ENCODE assay signal across 24 cellular contexts in the genomic region with DNA sequence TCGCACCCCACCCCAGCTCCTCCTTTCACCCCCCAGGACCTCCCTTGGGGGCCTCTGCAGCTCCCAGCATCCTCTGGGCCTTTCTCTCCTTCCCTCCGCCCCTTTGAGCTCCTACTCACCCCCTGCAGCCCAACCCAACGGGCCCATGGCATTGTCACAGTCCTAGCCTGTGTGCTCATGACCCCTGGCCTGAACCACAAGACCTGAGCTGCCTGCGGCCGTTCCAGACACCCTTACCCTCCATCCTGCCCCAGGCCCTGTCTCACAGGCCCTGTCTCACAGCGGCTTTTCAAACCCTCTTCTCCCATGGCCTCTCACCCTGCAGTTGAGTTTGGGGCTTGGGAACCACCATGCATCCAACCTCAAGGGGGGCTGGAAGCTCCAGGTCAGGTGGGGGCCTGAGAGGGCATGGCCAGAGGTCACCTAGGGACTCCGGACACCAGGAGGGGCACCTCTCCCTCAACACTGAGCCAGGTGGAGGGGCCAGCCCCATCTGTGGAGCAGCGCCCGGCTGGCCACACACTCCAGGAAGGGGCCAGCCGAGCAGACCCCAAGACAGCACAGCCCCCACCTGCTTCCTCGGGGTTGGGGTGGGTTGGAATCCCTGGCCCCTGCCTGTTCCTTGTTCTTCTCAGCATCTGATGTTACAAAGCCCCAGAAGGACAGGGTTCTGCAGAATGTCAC. TPM values are rescaled to one million over a fixed set of nuclear protein-coding genes. Genes with fewer than 3 reads are reported as not detected.
DNase-seq lines count a peak whose midpoint lies in the region; ATAC-seq, FAIRE-seq and TF ChIP-seq lines count a peak whose summit lies in the region.
"Had no signal": no experiment of that assay in that cellular context is flagged by ENCODE, and none has a peak within 500 bp of the region (broad histone marks: within the 10 kb centered on the region; RNA-seq: fewer than 3 reads in every experiment).

No MANE protein-coding gene starts in this region.

- TF ChIP-seq CTCF in CD14-positive monocyte (IDR thresholded peaks at IDR 0.05) (no peak), H1 (IDR thresholded peaks at IDR 0.05; ENCODE audit: control extremely low read depth in 1 of 3, insufficient read depth in 1 of 3, low read depth in 1 of 3, low read length in 3 of 3) (no peak), liver (IDR thresholded peaks at IDR 0.05; ENCODE audit: low read depth, low read length, missing input control) (no peak)

- no peak overlapping the region for H4K91ac ChIP-seq in H1 (replicated peaks; ENCODE audit: insufficient read length, low read length)

- no peaks in the 10 kb centered on the region for H3K36me3 ChIP-seq in H1 (ENCODE audit: control insufficient read depth in 2 of 4, insufficient read depth in 4 of 4, low read length in 3 of 4)
- peaks cover 3 to 6% (median 4%) of the 10 kb centered on the region in 4 donors for H3K36me3 ChIP-seq in liver (ENCODE audit: control insufficient read depth in 4 of 4, insufficient read depth in 3 of 4, low read depth in 1 of 4, low read length in 3 of 4)
- H3K36me3 ChIP-seq: BLaER1 had no signal

- H3K56ac ChIP-seq in H1 (replicated peaks; ENCODE audit: insufficient read length, low read depth, low read length) = no peak overlapping the region

- peaks cover 12% of the 10 kb centered on the region for H3K4me1 Mint-ChIP-seq in CD14-positive monocyte
- H3K4me1 Mint-ChIP-seq in naive thymus-derived CD8-positive, alpha-beta T cell = peaks cover 0 to 4% (median 2%) of the 10 kb centered on the region in 4 donors

- H3K23me2 ChIP-seq in H1 (ENCODE audit: low read depth, low read length) = no peaks in the 10 kb centered on the region

- no peak overlapping the region for H4K5ac ChIP-seq in H1 (ENCODE audit: insufficient read length, low read depth, low read length)

- H3K4ac ChIP-seq in H1 (replicated peaks; ENCODE audit: insufficient read length, low read depth, low read length) = no peak overlapping the region

- no peak overlapping the region for H2BK20ac ChIP-seq in H1 (ENCODE audit: low read length)

- no peak overlapping the region for H3K4me3 Mint-ChIP-seq in CD14-positive monocyte
- no peak overlapping the region for H3K4me3 Mint-ChIP-seq in naive thymus-derived CD8-positive, alpha-beta T cell
- H3K4me3 Mint-ChIP-seq: CD8-positive, alpha-beta T cell; GM23338; IgD-negative memory B cell had no signal

- no peak overlapping the region for H3K4me2 ChIP-seq in H1 (ENCODE audit: insufficient read depth in 1 of 2, low read depth in 2 of 2, low read length in 2 of 2)
- H3K4me2 ChIP-seq: GM23338 had no signal

- peaks cover 0 to 7% (median 0%) of the 10 kb centered on the region in 7 donors for H3K9me3 Mint-ChIP-seq in CD14-positive monocyte
- no peaks in the 10 kb centered on the region for H3K9me3 Mint-ChIP-seq in naive thymus-derived CD8-positive, alpha-beta T cell
- H3K9me3 Mint-ChIP-seq: CD8-positive, alpha-beta T cell; GM23338 had no signal

- no peak for TF ChIP-seq POLR2A in H1 (IDR thresholded peaks at IDR 0.05; ENCODE audit: control extremely low read depth in 1 of 2, low read depth in 2 of 2, low read length in 2 of 2)

- peaks cover 0 to 2% (median 0%) of the 10 kb centered on the region in 4 experiments; a peak in 2 of 7 replicates for H3K4me1 ChIP-seq in H1 (replicated peaks in 1 of 4; ENCODE audit: control insufficient read depth in 3 of 4, insufficient read depth in 4 of 4, low read length in 3 of 4)
- H3K4me1 ChIP-seq in liver (ENCODE audit: control insufficient read depth in 4 of 4, insufficient read depth in 4 of 4, low read length in 3 of 4) = peaks cover 23 to 67% (median 60%) of the 10 kb centered on the region in 4 donors

- TF ChIP-seq EP300 in H1 (IDR thresholded peaks at IDR 0.05; ENCODE audit: borderline replicate concordance in 1 of 2, low read depth in 2 of 2, low read length in 2 of 2) = no peak

- no peak for TF ChIP-seq RAD21 in H1 (IDR thresholded peaks at IDR 0.05 in 1 of 2, conservative IDR thresholded peaks at IDR 0.05 in 1 of 2; ENCODE audit: low read depth in 2 of 2, low read length in 2 of 2)
- TF ChIP-seq RAD21 in liver (IDR thresholded peaks at IDR 0.05) = no peak

- no peak overlapping the region for H3K14ac ChIP-seq in H1 (ENCODE audit: insufficient read length)

- FAIRE-seq in H1 (lab: Jason Lieb, UNC) = no peak
- FAIRE-seq: GM12878, HTR-8/SVneo had no signal

- H2BK5ac ChIP-seq in H1 (ENCODE audit: low read depth, low read length) = no peak overlapping the region

- H3K27ac ChIP-seq in H1 (ENCODE audit: low read depth, low read length) (no peak overlapping the region), liver (ENCODE audit: low read depth in 1 of 2, low read length in 2 of 2) (peak overlapping the region; percentile 38 to 41)
- H3K27ac ChIP-seq: BLaER1 had no signal

- CTCF ChIA-PET in H1 (lab: Charles Lee; ENCODE audit: partially characterized antibody) = interaction anchor here (1.1 to 4.4 kb wide), 5 partner anchors 11 to 66 kb away, joined by 3 to 26 read pairs (median 3); no protein-coding TSS in a partner anchor

- H2BK120ac ChIP-seq in H1 (replicated peaks; ENCODE audit: low read depth, low read length) = no peak overlapping the region

- H2AFZ ChIP-seq in H1 (ENCODE audit: low read length) = no peak overlapping the region
- H2AFZ ChIP-seq: GM23338 had no signal

- intact Hi-C loops in Right ventricle myocardium inferior (cut with DNase I) = no loop called here
- intact Hi-C loops in Right ventricle myocardium superior (cut with DNase I) = no loop called here
- intact Hi-C loops in CD14-positive monocyte (cut with micrococcal nuclease) = no loop called here

- no peak overlapping the region for H2AK5ac ChIP-seq in H1 (ENCODE audit: low read depth, low read length)

- no peak overlapping the region for H2BK12ac ChIP-seq in H1 (ENCODE audit: low read depth, low read length)

- no peak overlapping the region for H2BK15ac ChIP-seq in H1 (ENCODE audit: low read length)

- whole genome bisulfite sequencing in H1 (ENCODE audit: extremely low coverage in 1 of 2, insufficient coverage in 1 of 2, insufficient read length in 1 of 2, insufficient replicate concordance in 2 of 2, low coverage in 1 of 2, low lambda C conversion rate in 2 of 2, missing lambda C conversion rate in 1 of 2), 2 experiments = 89% methylated on average over 9 of the region's 11 CpGs; no CpG with 5 or more reads in 1 of the 2 experiments
- 75% methylated on average over 11 of the region's 11 CpGs for WGBS in liver

- peak; percentile 21 for DNase-seq in Right ventricle myocardium inferior (ENCODE audit: missing footprints)
- DNase-seq in Right ventricle myocardium superior = no peak
- DNase-seq in CD14-positive monocyte (ENCODE audit: low spot score) = peak; percentile 39
- DNase-seq in H1 (ENCODE audit: low read depth in 1 of 2, low spot score in 2 of 2) = no peak
- no peak for DNase-seq in NCI-H1930 (lab: John Stamatoyannopoulos, UW)
- DNase-seq in stimulated activated naive CD8-positive, alpha-beta T cell treated with anti-CD3 and anti-CD28 coated beads, Interleukin-15, Interleukin-2, amounts not matched to agents 100 U/mL and 50 U/mL, for 24 hours = no peak
- no peak for DNase-seq in naive thymus-derived CD8-positive, alpha-beta T cell
- DNase-seq: 8988T; CD8-positive, alpha-beta T cell; DMS 273 treated with DMSO at 0.1 percent for 48 hours; DMS53; DND-41; EL had no signal

- no peaks in the 10 kb centered on the region for H3K79me2 ChIP-seq in H1 (ENCODE audit: control insufficient read depth in 1 of 2, insufficient read depth in 2 of 2, low read length in 2 of 2)

- no peaks in the 10 kb centered on the region for H3K79me1 ChIP-seq in H1 (ENCODE audit: low read depth, low read length)

- H3K36me3 Mint-ChIP-seq in CD14-positive monocyte = no peaks in the 10 kb centered on the region
- H3K36me3 Mint-ChIP-seq in naive thymus-derived CD8-positive, alpha-beta T cell = no peaks in the 10 kb centered on the region
- H3K36me3 Mint-ChIP-seq: CD8-positive, alpha-beta T cell; IgD-negative memory B cell had no signal

- H3K27ac Mint-ChIP-seq in CD14-positive monocyte = no peak overlapping the region
- H3K27ac Mint-ChIP-seq in naive thymus-derived CD8-positive, alpha-beta T cell = no peak overlapping the region
- H3K27ac Mint-ChIP-seq: CD8-positive, alpha-beta T cell; GM23338; IgD-negative memory B cell had no signal

- no peak overlapping the region for H3K18ac ChIP-seq in H1 (ENCODE audit: extremely low read depth, low read length)

- POLR2A ChIA-PET in H1 (lab: Charles Lee; ENCODE audit: partially characterized antibody) = no interaction called here
- POLR2A ChIA-PET in naive thymus-derived CD8-positive, alpha-beta T cell (lab: Charles Lee) = no interaction called here

- H3K9me3 ChIP-seq in H1 (ENCODE audit: insufficient read depth in 2 of 2, low read depth in 1 of 2, low read length in 1 of 2) (no peaks in the 10 kb centered on the region), liver (ENCODE audit: control insufficient read depth in 4 of 4, low read length in 3 of 4) (no peaks in the 10 kb centered on the region)
- H3K9me3 ChIP-seq: BLaER1 had no signal

- no peak overlapping the region for H3K23ac ChIP-seq in H1 (ENCODE audit: insufficient read length)

- H3K27me3 ChIP-seq in H1 (replicated peaks in 1 of 4; ENCODE audit: control insufficient read depth in 3 of 4, extremely low read depth in 1 of 4, insufficient read depth in 3 of 4, low read length in 3 of 4) (no peaks in the 10 kb centered on the region), liver (ENCODE audit: control insufficient read depth in 4 of 4, insufficient read depth in 4 of 4, low read length in 3 of 4) (no peaks in the 10 kb centered on the region)
- H3K27me3 ChIP-seq: BLaER1 had no signal

- H4K20me1 ChIP-seq in H1 (replicated peaks in 1 of 2; ENCODE audit: control insufficient read depth in 1 of 2, insufficient read depth in 2 of 2, low read length in 2 of 2) = no peaks in the 10 kb centered on the region
- H4K20me1 ChIP-seq: BLaER1 had no signal

- peak overlapping the region; percentile 51; the same call in 1 of the 2 replicates for H4K8ac ChIP-seq in H1 (ENCODE audit: extremely low read depth, insufficient read depth, low read length)

- H3K9ac ChIP-seq in H1 (replicated peaks in 1 of 4; ENCODE audit: extremely low read depth in 1 of 4, low read depth in 3 of 4, low read length in 3 of 4) (no peak overlapping the region), liver (ENCODE audit: low read depth in 1 of 2, low read length in 2 of 2) (no peak overlapping the region)
- H3K9ac ChIP-seq: BLaER1 had no signal

- no peak overlapping the region for H3K4me3 ChIP-seq in H1 (ENCODE audit: extremely low read depth in 1 of 4, insufficient read depth in 2 of 4, low read depth in 3 of 4, low read length in 4 of 4)
- H3K4me3 ChIP-seq in liver (ENCODE audit: low read depth in 1 of 3, low read length in 3 of 3) = no peak overlapping the region
- H3K4me3 ChIP-seq: BLaER1, GM12878, GM23338 had no signal

- ATAC-seq in Right ventricle myocardium inferior = no peak
- ATAC-seq in Right ventricle myocardium superior (ENCODE audit: poor library complexity) = no peak
- ATAC-seq in stimulated activated naive CD8-positive, alpha-beta T cell treated with anti-CD3 and anti-CD28 coated beads, Interleukin-15, Interleukin-2, amounts not matched to agents 100 U/mL and 50 U/mL, for 24 hours = no peak
- ATAC-seq in naive thymus-derived CD8-positive, alpha-beta T cell = no peak
- ATAC-seq: CD8-positive, alpha-beta T cell; GM12878; HCT116 had no signal

- H3K27me3 Mint-ChIP-seq in CD14-positive monocyte (ENCODE audit: low read depth in 3 of 3) = peaks cover 2 to 5% (median 2%) of the 10 kb centered on the region in 3 donors
- no peaks in the 10 kb centered on the region for H3K27me3 Mint-ChIP-seq in naive thymus-derived CD8-positive, alpha-beta T cell

RNA-seq across cellular contexts. Expression of gene MAB21L4, which starts 6.9 kb away (rescaled TPM):
- total RNA-seq in Right ventricle myocardium inferior = not detected
- total RNA-seq in Right ventricle myocardium superior = not detected
- polyA plus RNA-seq in CD14-positive monocyte = not detected
- not detected in 2 replicates for total RNA-seq in H1 (2021; fragmentation: NEBNext Ultra II Directional; extraction: Animal tissue kit (Norgen Biotek cat#: 25700))
- 0.08 and 0.11 TPM in 2 replicates for polyA plus RNA-seq in H1 (2011; rRNA removed)
- 0.19 TPM for polyA plus RNA-seq in H1 (2011; cell fraction: cytosol; rRNA removed)
- polyA plus RNA-seq in H1 (2011; cell fraction: nucleus; rRNA removed) = 0.10 TPM
- polyA plus RNA-seq in H1 (2012, experiment 1 of 2) = 0.17 to 0.31 TPM in 2 of 4 replicates, not detected in the others
- 0.08 TPM for polyA plus RNA-seq in H1 (2012, experiment 2 of 2)
- 0.14 TPM for polyA plus RNA-seq in H1 (2013, experiment 1 of 2)
- 0.20 TPM for polyA plus RNA-seq in H1 (2013, experiment 2 of 2)
- polyA minus RNA-seq in H1 (2011; rRNA and poly(A)+ RNA removed) = 0.13 TPM in 1 of 2 replicates, not detected in the other
- polyA minus RNA-seq in H1 (2011; cell fraction: cytosol; rRNA and poly(A)+ RNA removed) = not detected
- not detected for polyA minus RNA-seq in H1 (2011; cell fraction: nucleus; rRNA and poly(A)+ RNA removed)
- under 1 TPM; 0.59 to 0.65 TPM for total RNA-seq in liver
- 1 to 10 TPM; 1.6 to 8.8 TPM for polyA plus RNA-seq in liver
- total RNA-seq in naive thymus-derived CD8-positive, alpha-beta T cell = not detected
- polyA plus RNA-seq in naive thymus-derived CD8-positive, alpha-beta T cell = not detected
- total RNA-seq: A673; CD8-positive, alpha-beta T cell; G401; GM12878; GM23338; H7 had no signal
- polyA plus RNA-seq: AG04450, GM23338, IgD-negative memory B cell had no signal

RNA-seq across cellular contexts. Expression of gene CROCC2, which starts 17.1 kb away (rescaled TPM):
- total RNA-seq in Right ventricle myocardium inferior (not detected), Right ventricle myocardium superior (not detected), liver (under 1 TPM; under 0.01 to 0.08 TPM)
- polyA plus RNA-seq in CD14-positive monocyte (not detected), H1 (2011; rRNA removed) (not detected in 2 replicates), liver (under 1 TPM; 0.01 to 0.13 TPM)
- total RNA-seq in H1 (2021; fragmentation: NEBNext Ultra II Directional; extraction: Animal tissue kit (Norgen Biotek cat#: 25700)) = not detected in 2 replicates
- polyA plus RNA-seq in H1 (2011; cell fraction: cytosol; rRNA removed) = not detected
- polyA plus RNA-seq in H1 (2011; cell fraction: nucleus; rRNA removed) = not detected
- not detected in 4 replicates for polyA plus RNA-seq in H1 (2012, experiment 1 of 2)
- not detected for polyA plus RNA-seq in H1 (2012, experiment 2 of 2)
- polyA plus RNA-seq in H1 (2013, experiment 1 of 2) = not detected
- polyA plus RNA-seq in H1 (2013, experiment 2 of 2) = not detected
- polyA minus RNA-seq in H1 (2011; rRNA and poly(A)+ RNA removed) = not detected in 2 replicates
- not detected for polyA minus RNA-seq in H1 (2011; cell fraction: cytosol; rRNA and poly(A)+ RNA removed)
- polyA minus RNA-seq in H1 (2011; cell fraction: nucleus; rRNA and poly(A)+ RNA removed) = not detected
- not detected for total RNA-seq in naive thymus-derived CD8-positive, alpha-beta T cell
- not detected for polyA plus RNA-seq in naive thymus-derived CD8-positive, alpha-beta T cell
- total RNA-seq: A673; CD8-positive, alpha-beta T cell; G401; GM12878; GM23338 had no signal
- polyA plus RNA-seq: AG04450, GM12878, GM23338, IgD-negative memory B cell had no signal

RNA-seq across cellular contexts. Expression of gene AGXT, which starts 20.4 kb away (rescaled TPM):
- total RNA-seq in Right ventricle myocardium inferior (not detected), Right ventricle myocardium superior (not detected), liver (1,000 to 10,000 TPM in 1 of 2 donors, 100 to 1,000 TPM in 1; 254 to 1,548 TPM)
- polyA plus RNA-seq in CD14-positive monocyte (not detected), H1 (2011; rRNA removed) (0.03 TPM in 1 of 2 replicates, not detected in the other), liver (1,000 to 10,000 TPM; 1,307 to 1,572 TPM)
- total RNA-seq in H1 (2021; fragmentation: NEBNext Ultra II Directional; extraction: Animal tissue kit (Norgen Biotek cat#: 25700)) = not detected in 2 replicates
- 0.05 TPM for polyA plus RNA-seq in H1 (2011; cell fraction: cytosol; rRNA removed)
- not detected for polyA plus RNA-seq in H1 (2011; cell fraction: nucleus; rRNA removed)
- polyA plus RNA-seq in H1 (2012, experiment 1 of 2) = not detected in 4 replicates
- not detected for polyA plus RNA-seq in H1 (2012, experiment 2 of 2)
- not detected for polyA plus RNA-seq in H1 (2013, experiment 1 of 2)
- polyA plus RNA-seq in H1 (2013, experiment 2 of 2) = not detected
- not detected in 2 replicates for polyA minus RNA-seq in H1 (2011; rRNA and poly(A)+ RNA removed)
- not detected for polyA minus RNA-seq in H1 (2011; cell fraction: cytosol; rRNA and poly(A)+ RNA removed)
- not detected for polyA minus RNA-seq in H1 (2011; cell fraction: nucleus; rRNA and poly(A)+ RNA removed)
- total RNA-seq in naive thymus-derived CD8-positive, alpha-beta T cell = not detected
- polyA plus RNA-seq in naive thymus-derived CD8-positive, alpha-beta T cell = not detected
- total RNA-seq: A673; CD8-positive, alpha-beta T cell; G401; GM23338; H7 had no signal
- polyA plus RNA-seq: AG04450, GM12878, GM23338, IgD-negative memory B cell had no signal

Comparison
In these comparisons a context has a peak if more than half of its experiments do, and no peak if none do; other contexts are left out.
1. DNase-seq: peak in Right ventricle myocardium inferior (single experiment) and CD14-positive monocyte (single experiment); none in Right ventricle myocardium superior (single experiment), H1 (0 of 2), NCI-H1930 (0 of 2), stimulated activated naive CD8-positive, alpha-beta T cell treated with anti-CD3 and anti-CD28 coated beads, Interleukin-15, Interleukin-2, amounts not matched to agents 100 U/mL and 50 U/mL, for 24 hours (single experiment) and naive thymus-derived CD8-positive, alpha-beta T cell (0 of 10).
2. RNA of gene AGXT, which starts 20.4 kb away (total RNA-seq): 254 to 1,548 TPM in liver; not detected in naive thymus-derived CD8-positive, alpha-beta T cell, not detected in Right ventricle myocardium superior (single experiment), not detected in Right ventricle myocardium inferior (single experiment) and not detected in H1; every median in the first group is over 100 times any median in the second.